Comparison of ENCODE assay signal across 31 cellular contexts in the genomic region with DNA sequence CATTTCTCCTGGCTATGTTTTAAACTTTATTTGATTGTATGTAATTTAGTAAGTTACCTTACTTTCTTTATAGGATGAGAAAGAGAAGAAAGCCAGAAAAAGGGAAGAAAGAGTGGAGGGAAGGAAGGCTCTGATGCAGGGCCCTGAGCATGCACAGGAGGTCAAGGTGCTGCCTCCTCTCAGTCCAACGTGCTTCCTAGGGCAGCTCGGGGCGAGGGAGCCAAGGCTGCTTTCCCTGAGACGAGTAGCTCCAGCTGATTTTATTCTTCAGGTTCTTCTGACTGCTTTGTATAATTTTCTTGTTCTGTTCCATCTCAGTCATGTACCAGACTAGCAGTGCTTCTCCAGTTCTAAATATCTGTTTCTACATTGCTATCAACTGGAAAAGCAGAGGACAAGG. TPM values are rescaled to one million over a fixed set of nuclear protein-coding genes. Genes with fewer than 3 reads are reported as not detected.
DNase-seq lines count a peak whose midpoint lies in the region; ATAC-seq and TF ChIP-seq lines count a peak whose summit lies in the region.
"Had no signal": no experiment of that assay in that cellular context is flagged by ENCODE, and none has a peak within 500 bp of the region (broad histone marks: within the 10 kb centered on the region; RNA-seq: fewer than 3 reads in every experiment).

No MANE protein-coding gene starts in this region.

- H3K27me3 ChIP-seq in left ventricle myocardium inferior (ENCODE audit: low read depth), result no peaks in the 10 kb centered on the region
- peaks cover 25% of the 10 kb centered on the region for H3K27me3 ChIP-seq in CD4-positive, alpha-beta T cell (ENCODE audit: control insufficient read depth, insufficient read depth, low read length)

- H3K27ac Mint-ChIP-seq in chondrocyte (ENCODE audit: unreplicated experiment) (peak overlapping the region; percentile 13), neural crest cell (ENCODE audit: unreplicated experiment) (no peak overlapping the region), type B pancreatic cell (no peak overlapping the region)
- no peak overlapping the region for H3K27ac Mint-ChIP-seq in CD4-positive, alpha-beta T cell
- H3K27ac Mint-ChIP-seq: activated CD8-positive, alpha-beta T cell treated with anti-CD3 and anti-CD28 coated beads for 36 hours; activated naive CD4-positive, alpha-beta T cell treated with anti-CD3 and anti-CD28 coated beads, Interleukin-2, amount 10 ng/mL, durations not matched to agents 7 days and 5 days; activated T-helper 1 cell treated with anti-CD3 and anti-CD28 coated beads, Interleukin-12 subunit alpha, Interleukin-12 subunit beta, Interleukin-2, Interleukin-4 antibody, amounts not matched to agents 30 ng/mL and 10 ng/mL and 1 ng/mL, durations not matched to agents 14 hours and 24 hours and 36 hours; CD4-positive, alpha-beta memory T cell; dendritic cell treated with granulocyte-macrophage colony-stimulating factor and Interleukin-4, amounts not matched to agents 40 ng/mL and 50 ng/mL, for 4 days; endodermal cell had no signal

- H3K4me1 Mint-ChIP-seq in chondrocyte (ENCODE audit: low read depth) (peaks cover 59% of the 10 kb centered on the region), neural crest cell (peaks cover 50% of the 10 kb centered on the region), type B pancreatic cell (ENCODE audit: unreplicated experiment) (peaks cover 24% of the 10 kb centered on the region)
- H3K4me1 Mint-ChIP-seq in CD4-positive, alpha-beta T cell (ENCODE audit: low read depth), result peaks cover 7% of the 10 kb centered on the region

- intact Hi-C loops in left ventricle myocardium inferior (cut with micrococcal nuclease), result no loop called here
- intact Hi-C loops in cardiac septum (cut with DNase I), result loop anchor here (10.0 kb wide), 1 partner anchor 53 kb away; no protein-coding TSS in a partner anchor
- intact Hi-C loops in CD4-positive, alpha-beta T cell (cut with DNase I, micrococcal nuclease), result no loop called here

- ATAC-seq in CD4-positive, alpha-beta T cell (ENCODE audit: poor library complexity), result no peak
- ATAC-seq: activated CD8-positive, alpha-beta T cell treated with anti-CD3 and anti-CD28 coated beads for 36 hours; esophagus mucosa; heart left ventricle; left cardiac atrium; Panc1 had no signal

- H3K4me1 ChIP-seq in left ventricle myocardium inferior, result peaks cover 89% of the 10 kb centered on the region
- H3K4me1 ChIP-seq: prostate gland had no signal

- H3K4me3 ChIP-seq in left ventricle myocardium inferior, result no peak overlapping the region
- H3K4me3 ChIP-seq: HAP-1, heart left ventricle, prostate gland had no signal

- POLR2A ChIA-PET in CD4-positive, alpha-beta T cell (lab: Charles Lee), result no interaction called here

- H3K36me3 Mint-ChIP-seq in chondrocyte (ENCODE audit: low read depth) (no peaks in the 10 kb centered on the region), neural crest cell (ENCODE audit: low read depth) (no peaks in the 10 kb centered on the region), type B pancreatic cell (no peaks in the 10 kb centered on the region)
- H3K36me3 Mint-ChIP-seq in CD4-positive, alpha-beta T cell (ENCODE audit: low read depth), result no peaks in the 10 kb centered on the region
- H3K36me3 Mint-ChIP-seq: activated naive CD4-positive, alpha-beta T cell treated with anti-CD3 and anti-CD28 coated beads, Interleukin-2, amount 10 ng/mL, durations not matched to agents 7 days and 5 days had no signal

- CTCF ChIA-PET in CD4-positive, alpha-beta T cell (lab: Charles Lee), result no interaction called here

- TF ChIP-seq CTCF in left ventricle myocardium inferior (IDR thresholded peaks at IDR 0.05; ENCODE audit: borderline replicate concordance) (no peak), chondrocyte (IDR thresholded peaks at IDR 0.05) (no peak), neural crest cell (conservative IDR thresholded peaks at IDR 0.05) (no peak), type B pancreatic cell (conservative IDR thresholded peaks at IDR 0.05) (no peak)
- no peak for TF ChIP-seq CTCF in CD4-positive, alpha-beta T cell (IDR thresholded peaks at IDR 0.05)

- H3K9me3 Mint-ChIP-seq in chondrocyte (ENCODE audit: low read depth) (no peaks in the 10 kb centered on the region), neural crest cell (no peaks in the 10 kb centered on the region), type B pancreatic cell (no peaks in the 10 kb centered on the region)
- H3K9me3 Mint-ChIP-seq in CD4-positive, alpha-beta T cell, result no peaks in the 10 kb centered on the region
- H3K9me3 Mint-ChIP-seq: activated CD8-positive, alpha-beta T cell treated with anti-CD3 and anti-CD28 coated beads for 36 hours; activated naive CD4-positive, alpha-beta T cell treated with anti-CD3 and anti-CD28 coated beads, Interleukin-2, amount 10 ng/mL, durations not matched to agents 7 days and 5 days; activated T-helper 1 cell treated with anti-CD3 and anti-CD28 coated beads, Interleukin-12 subunit alpha, Interleukin-12 subunit beta, Interleukin-2, Interleukin-4 antibody, amounts not matched to agents 30 ng/mL and 10 ng/mL and 1 ng/mL, durations not matched to agents 14 hours and 24 hours and 36 hours; CD4-positive, alpha-beta memory T cell; dendritic cell treated with granulocyte-macrophage colony-stimulating factor and Interleukin-4, amounts not matched to agents 40 ng/mL and 50 ng/mL, for 4 days; endodermal cell had no signal

- no peak overlapping the region for H3K4me3 Mint-ChIP-seq in chondrocyte (ENCODE audit: unreplicated experiment)
- H3K4me3 Mint-ChIP-seq in neural crest cell, result peak overlapping the region; percentile 74
- peak overlapping the region; percentile 28 for H3K4me3 Mint-ChIP-seq in type B pancreatic cell
- H3K4me3 Mint-ChIP-seq in CD4-positive, alpha-beta T cell, result no peak overlapping the region
- H3K4me3 Mint-ChIP-seq: activated CD8-positive, alpha-beta T cell treated with anti-CD3 and anti-CD28 coated beads for 36 hours; activated naive CD4-positive, alpha-beta T cell treated with anti-CD3 and anti-CD28 coated beads, Interleukin-2, amount 10 ng/mL, durations not matched to agents 7 days and 5 days; activated T-helper 1 cell treated with anti-CD3 and anti-CD28 coated beads, Interleukin-12 subunit alpha, Interleukin-12 subunit beta, Interleukin-2, Interleukin-4 antibody, amounts not matched to agents 30 ng/mL and 10 ng/mL and 1 ng/mL, durations not matched to agents 14 hours and 24 hours and 36 hours; CD4-positive, alpha-beta memory T cell; dendritic cell treated with granulocyte-macrophage colony-stimulating factor and Interleukin-4, amounts not matched to agents 40 ng/mL and 50 ng/mL, for 4 days; endodermal cell had no signal

- H3K27ac ChIP-seq in left ventricle myocardium inferior (replicated peaks), result peak overlapping the region; percentile 91
- H3K27ac ChIP-seq in CD4-positive, alpha-beta T cell (ENCODE audit: low read depth, low read length), result no peak overlapping the region
- H3K27ac ChIP-seq: heart left ventricle, KMS-11, prostate gland had no signal

- H3K36me3 ChIP-seq in left ventricle myocardium inferior, result no peaks in the 10 kb centered on the region
- H3K36me3 ChIP-seq: HAP-1, heart left ventricle, prostate gland had no signal

- DNase-seq in left ventricle myocardium inferior (no peak), cardiac septum (ENCODE audit: low spot score) (no peak), chondrocyte (ENCODE audit: low spot score) (peak; percentile 79), neural crest cell (ENCODE audit: low read depth, low spot score) (no peak), type B pancreatic cell (ENCODE audit: extremely low spot score, unreplicated experiment) (no peak), GOT3 (lab: John Stamatoyannopoulos, UW) (no peak), NCI-H524 treated with DMSO at 0.1 percent for 48 hours (lab: John Stamatoyannopoulos, UW) (no peak)
- no peak for DNase-seq in CD4-positive, alpha-beta T cell
- DNase-seq: activated CD4-positive, alpha-beta T cell treated with anti-CD3 and anti-CD28 coated beads for 1 hour; activated CD8-positive, alpha-beta memory T cell treated with anti-CD3 and anti-CD28 coated beads, Interleukin-2, amount 50 U/mL, for 48 hours; activated CD8-positive, alpha-beta T cell treated with anti-CD3 and anti-CD28 coated beads for 36 hours; activated naive CD4-positive, alpha-beta T cell treated with anti-CD3 and anti-CD28 coated beads, Interleukin-2, amount 10 ng/mL, durations not matched to agents 7 days and 5 days; CD4-positive, alpha-beta memory T cell; DND-41; endodermal cell; GF-D8; left cardiac atrium; NCI-H2029 treated with DMSO at 0.1 percent for 48 hours; NCI-H2227 treated with DMSO at 0.1 percent for 48 hours; NCI-H526 treated with DMSO at 0.1 percent for 48 hours; SHP77; stimulated activated CD4-positive, alpha-beta T cell treated with anti-CD3 and anti-CD28 coated beads, Interleukin-4, amount 100 ng/mL, for 24 hours; T-helper 2 cell had no signal

- no peaks in the 10 kb centered on the region for H3K9me3 ChIP-seq in left ventricle myocardium inferior (replicated peaks)
- H3K9me3 ChIP-seq in CD4-positive, alpha-beta T cell (ENCODE audit: control insufficient read depth, low read length), result no peaks in the 10 kb centered on the region
- H3K9me3 ChIP-seq: HAP-1, heart left ventricle, prostate gland had no signal

- H3K27me3 Mint-ChIP-seq in chondrocyte (ENCODE audit: low read depth) (no peaks in the 10 kb centered on the region), neural crest cell (ENCODE audit: low read depth) (peaks cover 3% of the 10 kb centered on the region), type B pancreatic cell (peaks cover 30% of the 10 kb centered on the region)
- H3K27me3 Mint-ChIP-seq in CD4-positive, alpha-beta T cell, result peaks cover 32% of the 10 kb centered on the region

RNA-seq across cellular contexts. Expression of a gene that starts 3.4 kb away (rescaled TPM):
- total RNA-seq in left ventricle myocardium inferior (5.0 TPM), cardiac septum (2.7 TPM), chondrocyte (79.4 to 123 TPM (median 82.5 TPM) in 3 replicates), neural crest cell (21.3 and 23.1 TPM in 2 replicates), type B pancreatic cell (ENCODE audit: low replicate concordance) (1.6 and 3.9 TPM in 2 replicates)
- total RNA-seq in CD4-positive, alpha-beta T cell, result not detected
- total RNA-seq: activated CD8-positive, alpha-beta T cell treated with anti-CD3 and anti-CD28 coated beads for 36 hours; activated T-helper 1 cell treated with anti-CD3 and anti-CD28 coated beads, Interleukin-12 subunit alpha, Interleukin-12 subunit beta, Interleukin-2, Interleukin-4 antibody, amounts not matched to agents 30 ng/mL and 10 ng/mL and 1 ng/mL, durations not matched to agents 14 hours and 24 hours and 36 hours; CD4-positive, alpha-beta memory T cell had no signal

Comparison
In these comparisons a context has a peak if more than half of its experiments do, and no peak if none do; other contexts are left out.
1. H3K4me3 Mint-ChIP-seq: peak in neural crest cell (single experiment) and type B pancreatic cell (single experiment); none in chondrocyte (single experiment) and CD4-positive, alpha-beta T cell (single experiment).